8 cellular contexts compared by ENCODE assay signal in genomic region chr6:151374024-151374423, GRCh38. TPM values are rescaled to one million over a fixed set of nuclear protein-coding genes. Genes with fewer than 3 reads are reported as not detected.
DNase-seq lines count a peak whose midpoint lies in the region; ATAC-seq lines count a peak whose summit lies in the region.

No MANE protein-coding gene starts in this region.

- peaks cover 22% of the 10 kb centered on the region for H3K4me1 ChIP-seq in mesodermal cell (ENCODE audit: control insufficient read depth, insufficient read depth, low read length, poor library complexity, severe bottlenecking)

- no peak overlapping the region for H3K4me3 ChIP-seq in mesodermal cell (ENCODE audit: extremely low read depth, insufficient read depth, low read length, poor library complexity, severe bottlenecking)

- peak overlapping the region; percentile 60 for H3K27ac ChIP-seq in mesodermal cell (ENCODE audit: low read depth, low read length, severe bottlenecking)

- peaks cover 38% of the 10 kb centered on the region for H3K36me3 ChIP-seq in mesodermal cell (ENCODE audit: control insufficient read depth, insufficient read depth, low read length)

- intact Hi-C loops in head of caudate nucleus (cut with DNase I), result no loop called here

- no peaks in the 10 kb centered on the region for H3K27me3 Mint-ChIP-seq in central memory CD8-positive, alpha-beta T cell

- H3K9me3 ChIP-seq in mesodermal cell (ENCODE audit: control insufficient read depth, low read length), result no peaks in the 10 kb centered on the region

- peak overlapping the region; percentile 17 for H3K27ac Mint-ChIP-seq in central memory CD8-positive, alpha-beta T cell (ENCODE audit: low read depth)

- H3K9me3 Mint-ChIP-seq in central memory CD8-positive, alpha-beta T cell, result no peaks in the 10 kb centered on the region

- WGBS in mesodermal cell (ENCODE audit: insufficient coverage in 2 of 2), 2 experiments, result 75 to 100% methylated on average over 1 to 2 of the region's 4 CpGs

- ATAC-seq in central memory CD8-positive, alpha-beta T cell (replicated peaks; ENCODE audit: extremely low read depth, poor library complexity, severe bottlenecking), result peak; percentile 35

- H3K4me1 Mint-ChIP-seq in central memory CD8-positive, alpha-beta T cell, result peaks cover 63% of the 10 kb centered on the region

- peak; percentile 38 for DNase-seq in EL
- peak; percentile 46 for DNase-seq in NCI-H2227 (lab: John Stamatoyannopoulos, UW; ENCODE audit: unreplicated experiment)
- DNase-seq in central memory CD8-positive, alpha-beta T cell (ENCODE audit: low spot score in 2 of 2), result no peak
- DNase-seq in NCI-H2196 (lab: John Stamatoyannopoulos, UW; ENCODE audit: unreplicated experiment), result no peak
- DNase-seq in OCI-M1 (lab: John Stamatoyannopoulos, UW), result no peak
- no peak for DNase-seq in AG08396 (ENCODE audit: low spot score)
- no peak for DNase-seq in head of caudate nucleus

- peak overlapping the region; percentile 58 for H3K4me3 Mint-ChIP-seq in central memory CD8-positive, alpha-beta T cell

- H3K36me3 Mint-ChIP-seq in central memory CD8-positive, alpha-beta T cell (ENCODE audit: insufficient read depth), result peaks cover 22% of the 10 kb centered on the region

RNA-seq across cellular contexts. Expression of gene ZBTB2, which starts 17.3 kb away (rescaled TPM):
- polyA plus RNA-seq in mesodermal cell (2013, experiment 1 of 2), result 14.3 TPM
- polyA plus RNA-seq in mesodermal cell (2013, experiment 2 of 2), result 14.5 TPM

Comparison
In these comparisons a context has a peak if more than half of its experiments do, and no peak if none do; other contexts are left out.
1. DNase-seq: peak in EL (single experiment) and NCI-H2227 (single experiment); none in central memory CD8-positive, alpha-beta T cell (0 of 2), NCI-H2196 (single experiment), OCI-M1 (single experiment), AG08396 (single experiment) and head of caudate nucleus (0 of 42).